In genomic region chr4:69731826-69732225, GRCh38 we compare ENCODE assay signal across 21 cellular contexts.
"Had no signal": no experiment of that assay in that cellular context is flagged by ENCODE, and none has a peak within 500 bp of the region (broad histone marks: within the 10 kb centered on the region; RNA-seq: fewer than 3 reads in every experiment).

No MANE protein-coding gene starts in this region.

- H3K27ac ChIP-seq: brain microvascular endothelial cell, coronary artery, esophagus muscularis mucosa, left lung, ovary, right lobe of liver, suprapubic skin, transverse colon had no signal

- H3K27me3 ChIP-seq: brain microvascular endothelial cell, esophagus muscularis mucosa, left lung, ovary, right lobe of liver, suprapubic skin, transverse colon, vagina had no signal

- ATAC-seq: activated CD8-positive, alpha-beta T cell treated with anti-CD3 and anti-CD28 coated beads for 36 hours; left lung; right lobe of liver; T-cell had no signal

- H3K4me1 ChIP-seq: esophagus muscularis mucosa, transverse colon had no signal

- DNase-seq: activated B cell treated with CpG ODN at 0.5 μM for 24 hours; activated CD4-positive, alpha-beta T cell treated with anti-CD3 and anti-CD28 coated beads for 4 hours; activated CD8-positive, alpha-beta T cell treated with anti-CD3 and anti-CD28 coated beads for 36 hours; activated naive CD4-positive, alpha-beta T cell treated with Interleukin-2 at 50 U/mL for 16 hours; activated naive CD8-positive, alpha-beta T cell treated with anti-CD3 and anti-CD28 coated beads, Interleukin-2, amount 10 ng/mL, durations not matched to agents 7 days and 5 days; activated T-cell treated with anti-CD3 and anti-CD28 coated beads, Interleukin-2, amount 50 U/mL, for 24 hours; kidney; left lung; ovary; right lobe of liver; small intestine; stimulated activated CD4-positive, alpha-beta T cell treated with anti-CD3 and anti-CD28 coated beads, Interleukin-15, amount 100 ng/mL, for 24 hours; stimulated activated CD4-positive, alpha-beta T cell treated with anti-CD3 and anti-CD28 coated beads, Interleukin-2, amount 100 ng/mL, for 48 hours; T-cell; T-helper 9 cell; transverse colon had no signal

- H3K4me3 ChIP-seq: coronary artery, esophagus muscularis mucosa, left lung, ovary, right lobe of liver, suprapubic skin, transverse colon, vagina had no signal

- H3K36me3 ChIP-seq: brain microvascular endothelial cell, esophagus muscularis mucosa, ovary, right lobe of liver, suprapubic skin, transverse colon, vagina had no signal

- H3K9me3 ChIP-seq: esophagus muscularis mucosa, left lung, ovary, right lobe of liver, suprapubic skin, transverse colon, vagina had no signal
